11 cellular contexts compared by ENCODE assay signal in the genomic region with DNA sequence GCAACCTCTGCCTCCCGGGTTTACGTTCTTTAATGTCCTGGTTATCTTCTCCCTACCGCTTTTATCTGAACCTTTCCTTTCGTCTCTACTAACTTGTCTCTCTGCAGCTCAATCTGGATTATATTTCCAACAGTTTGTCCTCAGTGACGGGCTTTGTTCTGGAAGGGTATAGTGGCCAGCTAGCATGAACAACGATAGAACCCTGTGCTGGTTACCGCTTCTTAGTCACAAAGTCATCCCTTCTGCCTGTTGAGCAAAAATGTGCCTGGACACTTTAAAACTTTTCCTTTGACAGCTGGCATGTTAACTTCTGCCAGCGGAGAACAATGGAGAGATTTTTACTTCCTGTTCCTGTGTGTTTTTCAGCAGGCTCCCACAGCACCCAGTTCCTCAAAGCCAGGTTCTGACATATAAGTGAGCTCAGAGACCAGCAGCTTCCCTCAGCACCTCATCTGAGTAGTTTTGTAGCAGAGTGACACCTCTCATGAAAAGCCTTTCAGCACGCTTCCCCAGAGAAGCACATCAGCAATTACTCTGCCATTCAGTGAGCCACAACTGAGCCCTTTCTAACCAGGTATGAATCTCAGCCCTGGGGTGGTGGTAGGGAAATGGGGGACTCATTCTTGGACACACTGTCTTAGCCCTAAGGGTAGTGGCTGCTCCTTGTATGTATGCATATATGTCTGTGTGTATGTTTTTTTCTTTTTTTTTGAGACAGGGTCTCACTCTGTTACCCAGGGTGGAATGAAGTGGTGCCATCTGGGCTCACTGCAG. TPM values are rescaled to one million over a fixed set of nuclear protein-coding genes. Genes with fewer than 3 reads are reported as not detected.
DNase-seq lines count a peak whose midpoint lies in the region; ATAC-seq and TF ChIP-seq lines count a peak whose summit lies in the region.
"Had no signal": no experiment of that assay in that cellular context is flagged by ENCODE, and none has a peak within 500 bp of the region (broad histone marks: within the 10 kb centered on the region; RNA-seq: fewer than 3 reads in every experiment).

No MANE protein-coding gene starts in this region.

- intact Hi-C loops in MCF 10A (cut with micrococcal nuclease), result no loop called here
- intact Hi-C loops in mammary epithelial cell (cut with micrococcal nuclease), result no loop called here
- intact Hi-C loops in transverse colon (cut with DNase I; ENCODE audit: low total_unique reads), result no loop called here

- H3K4me3 ChIP-seq in mammary epithelial cell (replicated peaks in 1 of 3; ENCODE audit: insufficient read depth in 1 of 3, low read depth in 2 of 3, low read length in 3 of 3) (no peak overlapping the region), duodenal mucosa (ENCODE audit: low read depth in 1 of 2, low read length in 2 of 2) (peak overlapping the region in 1 of 2 donors; percentile 12), transverse colon (no peak overlapping the region)

- H3K27me3 Mint-ChIP-seq in MCF 10A (ENCODE audit: insufficient read depth, unreplicated experiment) (no peaks in the 10 kb centered on the region), memory B cell (no peaks in the 10 kb centered on the region)
- H3K27me3 Mint-ChIP-seq: activated B cell treated with CpG ODN at 0.5 μM for 24 hours; central memory CD8-positive, alpha-beta T cell had no signal

- peaks cover 3% of the 10 kb centered on the region for H3K4me1 Mint-ChIP-seq in MCF 10A (ENCODE audit: insufficient read depth, unreplicated experiment)
- H3K4me1 Mint-ChIP-seq in memory B cell, result peaks cover 11% of the 10 kb centered on the region

- POLR2A ChIA-PET in MCF 10A (lab: Yijun Ruan, JAX), result interaction anchor here (1.6 kb wide), 1 partner anchor 8 kb away, joined by 12 read pairs; no protein-coding TSS in a partner anchor

- 98% methylated on average over 9 of the region's 9 CpGs for WGBS in mammary epithelial cell (ENCODE audit: low coverage, missing lambda C conversion rate)
- 67 to 72% methylated on average over 4 to 9 of the region's 9 CpGs for WGBS in transverse colon (ENCODE audit: low coverage in 1 of 2), 2 donors

- peaks cover 68% of the 10 kb centered on the region for H3K36me3 Mint-ChIP-seq in MCF 10A (ENCODE audit: insufficient read depth, unreplicated experiment)
- H3K36me3 Mint-ChIP-seq in memory B cell, result peaks cover 16% of the 10 kb centered on the region

- ATAC-seq in memory B cell (ENCODE audit: low read depth) (no peak), HG03097 (IDR thresholded peaks at IDR 0.05; ENCODE audit: low FRiP score, unreplicated experiment) (no peak), HG02798 (IDR thresholded peaks at IDR 0.05; ENCODE audit: poor library complexity, unreplicated experiment) (no peak)

- no peaks in the 10 kb centered on the region for H3K9me3 ChIP-seq in mammary epithelial cell (replicated peaks; ENCODE audit: insufficient read depth, low read length)
- H3K9me3 ChIP-seq in duodenal mucosa (ENCODE audit: control insufficient read depth in 1 of 2, low read length in 2 of 2), result no peaks in the 10 kb centered on the region
- no peaks in the 10 kb centered on the region for H3K9me3 ChIP-seq in transverse colon

- H3K4me1 ChIP-seq in mammary epithelial cell (ENCODE audit: insufficient read depth, low read length) (no peaks in the 10 kb centered on the region), duodenal mucosa (ENCODE audit: control insufficient read depth in 1 of 2, insufficient read depth in 2 of 2, low read length in 2 of 2) (peaks cover 18 to 34% of the 10 kb centered on the region in 2 donors), transverse colon (peaks cover 4 to 32% (median 26%) of the 10 kb centered on the region in 4 donors)

- H3K4me3 Mint-ChIP-seq in MCF 10A (ENCODE audit: unreplicated experiment) (no peak overlapping the region), memory B cell (no peak overlapping the region)
- H3K4me3 Mint-ChIP-seq: activated B cell treated with CpG ODN at 0.5 μM for 24 hours; central memory CD8-positive, alpha-beta T cell had no signal

- DNase-seq in MCF 10A (ENCODE audit: unreplicated experiment) (no peak), mammary epithelial cell (no peak), memory B cell (ENCODE audit: low spot score in 2 of 2) (no peak), transverse colon (no peak)
- no peak for DNase-seq in stimulated activated CD4-positive, alpha-beta T cell treated with anti-CD3 and anti-CD28 coated beads, Interleukin-2, amount 100 ng/mL, for 24 hours
- DNase-seq: activated B cell treated with CpG ODN at 0.5 μM for 24 hours; activated T-cell treated with anti-CD3 and anti-CD28 coated beads, Interleukin-2, amount 50 U/mL, for 1 hour had no signal

- peaks cover 22% of the 10 kb centered on the region for H3K36me3 ChIP-seq in mammary epithelial cell (ENCODE audit: insufficient read depth, low read length)
- peaks cover 24 to 55% of the 10 kb centered on the region in 2 donors for H3K36me3 ChIP-seq in duodenal mucosa (ENCODE audit: control insufficient read depth in 1 of 2, insufficient read depth in 2 of 2, low read length in 2 of 2)
- H3K36me3 ChIP-seq in transverse colon, result peaks cover 0 to 29% (median 7%) of the 10 kb centered on the region in 4 donors

- no peaks in the 10 kb centered on the region for H4K20me1 ChIP-seq in mammary epithelial cell (ENCODE audit: insufficient read depth, low read length)

- H3K27me3 ChIP-seq in mammary epithelial cell (ENCODE audit: insufficient read depth, low read length) (no peaks in the 10 kb centered on the region), duodenal mucosa (ENCODE audit: control insufficient read depth in 1 of 2, insufficient read depth in 2 of 2, low read length in 2 of 2) (no peaks in the 10 kb centered on the region), transverse colon (no peaks in the 10 kb centered on the region)

- TF ChIP-seq EP300 in transverse colon (IDR thresholded peaks at IDR 0.05; ENCODE audit: low read depth), result no peak

- H3K27ac Mint-ChIP-seq in MCF 10A (ENCODE audit: low read depth, unreplicated experiment) (peak overlapping the region; percentile 43), memory B cell (peak overlapping the region; percentile 51)
- H3K27ac Mint-ChIP-seq: activated B cell treated with CpG ODN at 0.5 μM for 24 hours had no signal

- BruUV-seq in MCF 10A (replicated peaks; lab: Mats Ljungman, UMichigan) (no TSS peak), mammary epithelial cell (replicated peaks; lab: Mats Ljungman, UMichigan) (no TSS peak)

- no peak overlapping the region for H3K4me2 ChIP-seq in mammary epithelial cell (ENCODE audit: insufficient read depth, low read depth, low read length)

- H3K9me3 Mint-ChIP-seq in MCF 10A (ENCODE audit: unreplicated experiment), result no peaks in the 10 kb centered on the region
- H3K9me3 Mint-ChIP-seq in memory B cell, result no peaks in the 10 kb centered on the region
- H3K9me3 Mint-ChIP-seq: activated B cell treated with CpG ODN at 0.5 μM for 24 hours; central memory CD8-positive, alpha-beta T cell had no signal

- no peak for TF ChIP-seq POLR2A in transverse colon (IDR thresholded peaks at IDR 0.05)

- no peak overlapping the region for H2AFZ ChIP-seq in mammary epithelial cell (ENCODE audit: low read depth, low read length)

- H3K9ac ChIP-seq in mammary epithelial cell (ENCODE audit: insufficient read depth, low read length) (no peak overlapping the region), duodenal mucosa (ENCODE audit: low read depth in 1 of 2, low read length in 2 of 2) (peak overlapping the region; percentile 30 to 44)

- dilution Hi-C loops in mammary epithelial cell (cut with HindIII; ENCODE audit: low sequenced_read_pairs), result no loop called here

- CTCF ChIA-PET in MCF 10A (lab: Yijun Ruan, JAX) (interaction anchor here (0.5 to 1.4 kb wide), 3 partner anchors 18 to 142 kb away, joined by 3 read pairs; no protein-coding TSS in a partner anchor), mammary epithelial cell (lab: Charles Lee; ENCODE audit: low non-redundant PET) (no interaction called here)

- TF ChIP-seq CTCF in MCF 10A (IDR thresholded peaks at IDR 0.05; ENCODE audit: unreplicated experiment) (no peak), mammary epithelial cell (conservative IDR thresholded peaks at IDR 0.05 in 1 of 2, IDR thresholded peaks at IDR 0.05 in 1 of 2; ENCODE audit: extremely low read depth in 1 of 2, insufficient read depth in 1 of 2, low read depth in 1 of 2, low read length in 2 of 2) (no peak), transverse colon (IDR thresholded peaks at IDR 0.05) (no peak)

- in situ Hi-C loops in mammary epithelial cell (cut with MboI; ENCODE audit: low sequenced_read_pairs in 2 of 2), result no loop called here
- in situ Hi-C loops in transverse colon (cut with MboI; ENCODE audit: low pct_ligation_motif_present in 1 of 4, low pct_unique_long_range_greater_than_20kb in 1 of 4, low sequenced_read_pairs in 3 of 4), result no loop called here

- no peak overlapping the region for H3K27ac ChIP-seq in mammary epithelial cell (ENCODE audit: insufficient read depth, low read depth, low read length)
- no peak overlapping the region for H3K27ac ChIP-seq in duodenal mucosa (ENCODE audit: low read depth, low read length)
- H3K27ac ChIP-seq in transverse colon, result peak overlapping the region; percentile 19 to 53 (median 38)

- peaks cover 56% of the 10 kb centered on the region for H3K79me2 ChIP-seq in mammary epithelial cell (ENCODE audit: insufficient read depth, low read length)

RNA-seq across cellular contexts. Expression of gene CCDC17, which starts 23.6 kb away (rescaled TPM):
- total RNA-seq in MCF 10A (2022) (3.9 and 4.9 TPM in 2 replicates), mammary epithelial cell (1 to 10 TPM; 1.8 to 2.7 TPM), transverse colon (10 to 100 TPM in 2 of 4 donors, 1 to 10 TPM in 2; 9.0 to 21.3 (median 10.0) TPM)
- polyA plus RNA-seq in mammary epithelial cell, result 0.17 TPM
- 2.5 TPM for polyA minus RNA-seq in mammary epithelial cell

RNA-seq across cellular contexts. Expression of gene GPBP1L1, which starts 38.9 kb away (rescaled TPM):
- total RNA-seq in MCF 10A (2022) (105 and 116 TPM in 2 replicates), mammary epithelial cell (100 to 1,000 TPM; 109 to 119 TPM), transverse colon (100 to 1,000 TPM; 162 to 284 (median 222) TPM)
- 51.1 TPM for polyA plus RNA-seq in mammary epithelial cell
- 220 TPM for polyA minus RNA-seq in mammary epithelial cell

RNA-seq across cellular contexts. Expression of gene TMEM69, which starts 40.5 kb away (rescaled TPM):
- total RNA-seq in MCF 10A (2022), result 17.1 and 21.1 TPM in 2 replicates
- total RNA-seq in mammary epithelial cell, result 10 to 100 TPM; 16.0 to 30.4 TPM
- polyA plus RNA-seq in mammary epithelial cell, result 53.7 TPM
- 46.2 TPM for polyA minus RNA-seq in mammary epithelial cell
- 10 to 100 TPM in 3 of 4 donors, 1 to 10 TPM in 1; 6.4 to 47.2 (median 28.0) TPM for total RNA-seq in transverse colon

Comparison
In these comparisons a context has a peak if more than half of its experiments do, and no peak if none do; other contexts are left out.
1. H3K27ac ChIP-seq: peak in transverse colon (4 of 4); none in mammary epithelial cell (single experiment) and duodenal mucosa (single experiment).